ENCODE assay signal across 26 cellular contexts in the genomic region with DNA sequence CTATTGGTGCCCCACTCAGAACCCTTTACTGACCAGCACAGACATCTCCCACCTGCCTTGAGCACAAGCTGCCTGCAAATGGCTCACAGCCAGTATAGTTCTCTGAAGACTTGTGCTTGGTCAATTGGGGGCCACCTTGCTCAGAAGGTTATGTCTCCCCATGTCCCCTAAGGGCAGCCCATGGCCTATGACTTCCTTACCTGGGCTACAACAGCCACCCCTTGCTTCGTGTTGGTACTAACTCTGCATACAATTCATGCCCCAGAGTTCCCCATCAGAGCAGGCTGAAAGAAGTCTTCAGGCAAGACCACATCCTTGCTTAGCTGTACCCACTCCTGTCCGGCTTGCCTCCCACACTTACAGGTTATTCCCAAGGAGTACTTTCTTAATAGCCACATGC. TPM values are rescaled to one million over a fixed set of nuclear protein-coding genes. Genes with fewer than 3 reads are reported as not detected.
"Had no signal": no experiment of that assay in that cellular context is flagged by ENCODE, and none has a peak within 500 bp of the region (broad histone marks: within the 10 kb centered on the region; RNA-seq: fewer than 3 reads in every experiment).

No MANE protein-coding gene starts in this region.

- H3K9me3 Mint-ChIP-seq: activated B cell treated with CpG ODN at 0.5 μM for 24 hours; activated T-cell treated with anti-CD3 and anti-CD28 coated beads, Interleukin-2, amount 50 U/mL, for 4 hours; central memory CD8-positive, alpha-beta T cell; dendritic cell treated with granulocyte-macrophage colony-stimulating factor and Interleukin-4, amounts not matched to agents 40 ng/mL and 50 ng/mL, for 4 days; endodermal cell had no signal

- H3K27me3 Mint-ChIP-seq: activated naive CD8-positive, alpha-beta T cell had no signal

- H3K36me3 Mint-ChIP-seq: activated naive CD8-positive, alpha-beta T cell had no signal

- H3K4me3 Mint-ChIP-seq: activated B cell treated with CpG ODN at 0.5 μM for 24 hours; activated CD8-positive, alpha-beta T cell treated with anti-CD3 and anti-CD28 coated beads for 36 hours; activated naive CD8-positive, alpha-beta T cell; activated T-cell treated with anti-CD3 and anti-CD28 coated beads, Interleukin-2, amount 50 U/mL, for 4 hours; central memory CD8-positive, alpha-beta T cell; dendritic cell treated with granulocyte-macrophage colony-stimulating factor and Interleukin-4, amounts not matched to agents 40 ng/mL and 50 ng/mL, for 4 days; endodermal cell; T-helper 17 cell; T-helper 2 cell treated with Interferon-gamma antibody and Interleukin-4, amounts not matched to agents 5 μg/mL and 100 μg/mL, for 36 hours had no signal

- H3K27ac Mint-ChIP-seq: activated B cell treated with CpG ODN at 0.5 μM for 24 hours; activated CD8-positive, alpha-beta T cell treated with anti-CD3 and anti-CD28 coated beads for 36 hours; activated naive CD8-positive, alpha-beta T cell; activated T-helper 2 cell treated with anti-CD3 and anti-CD28 coated beads, Interferon-gamma antibody, Interleukin-2, Interleukin-4, amounts not matched to agents 10 μg/mL and 5 μg/mL and 100 μg/mL, durations not matched to agents 14 hours and 24 hours and 36 hours; dendritic cell treated with granulocyte-macrophage colony-stimulating factor and Interleukin-4, amounts not matched to agents 40 ng/mL and 50 ng/mL, for 4 days; endodermal cell; T-helper 17 cell; T-helper 2 cell treated with Interferon-gamma antibody and Interleukin-4, amounts not matched to agents 5 μg/mL and 100 μg/mL, for 36 hours had no signal

- DNase-seq: activated B cell treated with CpG ODN at 0.5 μM for 24 hours; activated CD4-positive, alpha-beta T cell treated with anti-CD3 and anti-CD28 coated beads for 48 hours; activated CD4-positive, alpha-beta T cell treated with anti-CD3 and anti-CD28 coated beads, Interleukin-2, amount 50 U/mL, for 1 hour; activated CD4-positive, alpha-beta T cell treated with anti-CD3 and anti-CD28 coated beads, Interleukin-2, amount 50 U/mL, for 48 hours; activated CD8-positive, alpha-beta T cell treated with anti-CD3 and anti-CD28 coated beads for 36 hours; activated gamma-delta T cell treated with Interleukin-2 at 50 U/mL for 16 hours; activated naive CD4-positive, alpha-beta T cell treated with anti-CD3 and anti-CD28 coated beads, Interleukin-2, amount 50 U/mL, for 16 hours; activated naive CD4-positive, alpha-beta T cell treated with Interleukin-2 at 50 U/mL for 16 hours; activated T-cell treated with anti-CD3 and anti-CD28 coated beads, Interleukin-2, amount 50 U/mL, for 4 hours; amniotic stem cell; anterior cingulate cortex; brain microvascular endothelial cell; dorsolateral prefrontal cortex; effector memory CD4-positive, alpha-beta T cell; endodermal cell; foreskin fibroblast; T-helper 1 cell; T-helper 17 cell; T1000; WERI-Rb-1 had no signal

- H3K4me1 Mint-ChIP-seq: activated B cell treated with CpG ODN at 0.5 μM for 24 hours; central memory CD8-positive, alpha-beta T cell; endodermal cell had no signal

RNA-seq across cellular contexts. Expression of a gene that starts 57.4 kb away (rescaled TPM):
- total RNA-seq: bronchial epithelial cell had no signal
